16 cellular contexts compared by ENCODE assay signal in the genomic region with DNA sequence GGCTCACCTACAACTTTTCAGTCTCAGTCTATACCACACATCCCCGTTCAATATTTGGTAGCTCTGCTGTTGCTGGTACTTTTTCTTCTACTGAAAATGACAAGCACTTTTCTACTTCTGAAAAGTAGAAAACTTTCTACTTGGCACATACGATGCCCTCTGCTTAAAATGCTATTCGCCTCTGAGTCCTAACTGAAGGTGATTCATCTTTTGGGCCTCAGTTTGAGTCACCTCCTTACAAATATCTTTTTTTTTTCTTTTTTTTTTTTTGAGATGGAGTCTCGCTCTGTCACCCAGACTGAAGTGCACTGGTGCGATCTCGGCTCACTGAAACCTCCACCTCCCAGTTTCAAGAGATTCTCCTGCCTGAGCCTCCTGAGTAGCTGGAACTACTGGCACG.
"Had no signal": no experiment of that assay in that cellular context is flagged by ENCODE, and none has a peak within 500 bp of the region (broad histone marks: within the 10 kb centered on the region; RNA-seq: fewer than 3 reads in every experiment).

No MANE protein-coding gene starts in this region.

- H3K4me1 ChIP-seq: gastrocnemius medialis had no signal

- DNase-seq: activated CD4-positive, alpha-beta T cell treated with anti-CD3 and anti-CD28 coated beads for 48 hours; activated CD8-positive, alpha-beta memory T cell treated with anti-CD3 and anti-CD28 coated beads, Interleukin-2, amount 50 U/mL, for 48 hours; activated CD8-positive, alpha-beta T cell treated with anti-CD3 and anti-CD28 coated beads, Interleukin-2, amount 10 ng/mL, durations not matched to agents 7 days and 5 days; activated naive CD4-positive, alpha-beta T cell treated with anti-CD3 and anti-CD28 coated beads for 36 hours; amniotic stem cell; brain microvascular endothelial cell; dermis blood vessel endothelial cell; gastrocnemius medialis; ovary; stimulated activated CD4-positive, alpha-beta T cell treated with anti-CD3 and anti-CD28 coated beads, Interleukin-15, amount 100 ng/mL, for 24 hours; stimulated activated CD4-positive, alpha-beta T cell treated with anti-CD3 and anti-CD28 coated beads, Interleukin-4, amount 100 ng/mL, for 24 hours; T-cell; T1000 had no signal

- H3K36me3 ChIP-seq: brain microvascular endothelial cell, gastrocnemius medialis, neural progenitor cell, ovary, thoracic aorta had no signal

- ATAC-seq: activated CD8-positive, alpha-beta T cell treated with anti-CD3 and anti-CD28 coated beads, Interleukin-2, amount 10 ng/mL, durations not matched to agents 7 days and 5 days; gastrocnemius medialis; T-cell had no signal

- H3K27me3 ChIP-seq: brain microvascular endothelial cell, gastrocnemius medialis, neural progenitor cell, ovary had no signal

- H3K27ac ChIP-seq: brain microvascular endothelial cell, gastrocnemius medialis, neural progenitor cell, ovary, thoracic aorta, VCaP had no signal

- H3K9me3 ChIP-seq: gastrocnemius medialis, ovary, thoracic aorta had no signal

- H2AFZ ChIP-seq: neural progenitor cell had no signal

- H3K4me3 ChIP-seq: gastrocnemius medialis, neural progenitor cell, ovary, thoracic aorta had no signal

- H3K9ac ChIP-seq: neural progenitor cell had no signal
